Comparison of ENCODE assay signal across 8 cellular contexts in genomic region chr11:77819411-77819920, GRCh38. TPM values are rescaled to one million over a fixed set of nuclear protein-coding genes. Genes with fewer than 3 reads are reported as not detected.
DNase-seq lines count a peak whose midpoint lies in the region; ATAC-seq, FAIRE-seq and TF ChIP-seq lines count a peak whose summit lies in the region.

No MANE protein-coding gene starts in this region.

- H3K9me3 ChIP-seq in adrenal gland (replicated peaks in 1 of 3): no peaks in the 10 kb centered on the region

- H3K4me3 ChIP-seq in adrenal gland: peak overlapping the region; percentile 85 to 99 (median 90)

- H3K27me3 ChIP-seq in adrenal gland: no peaks in the 10 kb centered on the region

- H3K4me3 Mint-ChIP-seq in type B pancreatic cell: peak overlapping the region; percentile 100

- intact Hi-C loops in adrenal gland (cut with DNase I): no loop called here
- intact Hi-C loops in left cardiac atrium (cut with DNase I): no loop called here
- intact Hi-C loops in posterior cingulate gyrus (cut with DNase I): no loop called here

- peaks cover 4% of the 10 kb centered on the region for H3K36me3 Mint-ChIP-seq in type B pancreatic cell

- peak; percentile 90 for FAIRE-seq in GM12892 (lab: Jason Lieb, UNC)

- ATAC-seq in HG02870 (IDR thresholded peaks at IDR 0.05; ENCODE audit: unreplicated experiment) (peak; percentile 43), left cardiac atrium (peak; percentile 38 to 63)

- TF ChIP-seq POLR2A in GM12892 (IDR thresholded peaks at IDR 0.05; ENCODE audit: low read depth, low read length) (peak; percentile 71; the same call in 1 of the 2 replicates), adrenal gland (IDR thresholded peaks at IDR 0.05) (peak; percentile 41 to 90)

- H3K27me3 Mint-ChIP-seq in type B pancreatic cell: no peaks in the 10 kb centered on the region

- no peaks in the 10 kb centered on the region for H3K36me3 ChIP-seq in adrenal gland (replicated peaks in 1 of 2)

- no peaks in the 10 kb centered on the region for H3K9me3 Mint-ChIP-seq in type B pancreatic cell

- peaks cover 24% of the 10 kb centered on the region for H3K4me1 Mint-ChIP-seq in type B pancreatic cell (ENCODE audit: unreplicated experiment)

- H3K27ac Mint-ChIP-seq in type B pancreatic cell: peak overlapping the region; percentile 96

- 0 to 1% (median 0%) methylated on average over 16 to 19 of the region's 19 CpGs for WGBS in adrenal gland, 4 donors

- peak overlapping the region; percentile 83 to 95 (median 89) for H3K27ac ChIP-seq in adrenal gland

- H3K4me1 ChIP-seq in adrenal gland (replicated peaks in 1 of 2): peaks cover 18 to 64% of the 10 kb centered on the region in 2 donors

- DNase-seq in GM12892 (ENCODE audit: insufficient read length) (peak; percentile 45), NCI-H1436 treated with DMSO at 0.1 percent for 48 hours (lab: John Stamatoyannopoulos, UW) (peak; percentile 57), SW480 (ENCODE audit: low spot score) (peak; percentile 90), adrenal gland (peak; percentile 83 to 94 (median 89)), left cardiac atrium (peak; percentile 86), posterior cingulate gyrus (peak; percentile 80 to 98 (median 90)), type B pancreatic cell (ENCODE audit: extremely low spot score, unreplicated experiment) (peak; percentile 82)

- TF ChIP-seq CTCF in adrenal gland (IDR thresholded peaks at IDR 0.05) (peak in 5 of 6 experiments; percentile 24 to 60 (median 34)), type B pancreatic cell (conservative IDR thresholded peaks at IDR 0.05) (peak; percentile 59)

RNA-seq across cellular contexts. Expression of gene RSF1, which starts 1.1 kb away (rescaled TPM):
- 25.7 TPM for polyA plus RNA-seq in GM12892 (2012; ENCODE audit: missing spikeins)
- total RNA-seq in adrenal gland (100 to 1,000 TPM in 2 of 8 donors, 10 to 100 TPM in 6; 39.6 to 108 (median 69.5) TPM), left cardiac atrium (10 to 100 TPM; 37.6 to 45.7 TPM), type B pancreatic cell (ENCODE audit: low replicate concordance) (56.6 and 74.2 TPM in 2 replicates)
- 10 to 100 TPM; 12.7 to 82.9 (median 34.0) TPM for polyA plus RNA-seq in adrenal gland

RNA-seq across cellular contexts. Expression of gene AAMDC, which starts 1.5 kb away (rescaled TPM):
- polyA plus RNA-seq in GM12892 (2012; ENCODE audit: missing spikeins): 17.0 TPM
- 100 to 1,000 TPM in 6 of 8 donors, 10 to 100 TPM in 2; 85.6 to 247 (median 126) TPM for total RNA-seq in adrenal gland
- polyA plus RNA-seq in adrenal gland: 100 to 1,000 TPM; 197 to 581 (median 270) TPM
- total RNA-seq in left cardiac atrium: 10 to 100 TPM; 70.9 to 77.5 TPM
- total RNA-seq in type B pancreatic cell (ENCODE audit: low replicate concordance): 16.9 and 33.6 TPM in 2 replicates

Comparison
In these comparisons a context has a peak if more than half of its experiments do, and no peak if none do; other contexts are left out.
1. Peak in every context shown above with its lines: DNase-seq, ATAC-seq, H3K4me3 ChIP-seq and H3K27ac ChIP-seq.